In genomic region chr15:66720206-66721010, GRCh38 we compare ENCODE assay signal across 2 cellular contexts.
TF ChIP-seq lines count a peak whose summit lies in the region.

No MANE protein-coding gene starts in this region.

TF ChIP-seq in SK-N-SH treated with all-trans-retinoic acid at 6 μM for 48 hours, 23 proteins besides CTCF, POLR2A, EP300 and RAD21 (continued from another document):
- no peak for TF ChIP-seq ESRRG (CRISPR knock-in tag; IDR thresholded peaks at IDR 0.05)
TF ChIP-seq in SK-N-SH treated with all-trans-retinoic acid at 6 μM for 48 hours: peak in this region for 1.

TF ChIP-seq in H1, 55 proteins besides CTCF, POLR2A, EP300 and RAD21:
- no peak for TF ChIP-seq SIN3A (conservative IDR thresholded peaks at IDR 0.05 in 1 of 2, IDR thresholded peaks at IDR 0.05 in 1 of 2; ENCODE audit: low read depth in 1 of 2, low read length in 2 of 2)
- no peak for TF ChIP-seq HDAC6 (IDR thresholded peaks at IDR 0.05; ENCODE audit: low read depth, low read length)
- TF ChIP-seq BRCA1 (IDR thresholded peaks at IDR 0.05; ENCODE audit: low read depth, low read length): no peak
- no peak for TF ChIP-seq NANOG (IDR thresholded peaks at IDR 0.05; ENCODE audit: insufficient read depth, low read depth, low read length, poor library complexity, severe bottlenecking)
- TF ChIP-seq TBP (IDR thresholded peaks at IDR 0.05; ENCODE audit: low read depth, low read length): no peak
- no peak for TF ChIP-seq PHF8 (conservative IDR thresholded peaks at IDR 0.05; ENCODE audit: low read depth, low read length)
- no peak for TF ChIP-seq HDAC2 (IDR thresholded peaks at IDR 0.05; ENCODE audit: borderline replicate concordance in 1 of 2, low read depth in 2 of 2, low read length in 2 of 2)
- no peak for TF ChIP-seq CEBPB (IDR thresholded peaks at IDR 0.05; ENCODE audit: low read depth, low read length)
- no peak for TF ChIP-seq ATF3 (IDR thresholded peaks at IDR 0.05; ENCODE audit: insufficient read depth, low read depth, low read length)
